1 cellular context compared by ENCODE assay signal in the genomic region with DNA sequence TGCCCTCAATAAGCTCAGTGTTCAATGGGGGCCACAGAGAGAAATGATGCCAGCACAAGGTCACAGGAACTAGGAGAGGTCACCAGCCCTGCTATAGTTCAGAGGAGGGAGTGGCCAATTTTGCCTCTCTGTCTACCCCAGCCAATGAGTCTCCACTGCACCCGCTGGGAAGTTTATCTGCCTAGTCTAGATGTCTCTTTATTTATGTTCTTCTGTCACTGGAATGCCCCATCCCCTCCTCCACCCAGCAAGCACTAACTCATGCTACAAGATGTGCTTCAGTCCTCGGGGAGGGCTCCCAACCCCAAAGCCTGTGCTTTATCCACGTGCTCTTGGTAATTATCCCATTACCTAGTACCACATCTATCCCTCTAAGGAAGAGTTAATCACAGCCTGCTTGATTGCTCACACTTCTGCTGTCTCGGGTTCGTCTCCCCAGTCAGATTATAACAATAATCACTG.
TF ChIP-seq lines count a peak whose summit lies in the region.

No MANE protein-coding gene starts in this region.

TF ChIP-seq in K562, 482 proteins besides CTCF, POLR2A, EP300 and RAD21 (continued from another document and continues in another):
- TF ChIP-seq ZNF431 (CRISPR knock-in tag; IDR thresholded peaks at IDR 0.05) (no peak), ZNF146 (CRISPR knock-in tag; IDR thresholded peaks at IDR 0.05; ENCODE audit: unreplicated experiment) (no peak), NFYB (IDR thresholded peaks at IDR 0.05; ENCODE audit: extremely low read depth, insufficient read length) (peak; percentile 97), RFX1 (IDR thresholded peaks at IDR 0.05) (no peak), ZNF347 (CRISPR knock-in tag; IDR thresholded peaks at IDR 0.05; ENCODE audit: low read depth) (no peak), MYC (IDR thresholded peaks at IDR 0.05; ENCODE audit: low read depth, low read length) (peak; percentile 89), MYC (CRISPR knock-in tag; IDR thresholded peaks at IDR 0.05; ENCODE audit: borderline replicate concordance, low read depth) (no peak), C11orf30 (IDR thresholded peaks at IDR 0.05; ENCODE audit: low read depth) (no peak), HNRNPUL1 (IDR thresholded peaks at IDR 0.05; ENCODE audit: low read length) (no peak), ZNF407 (IDR thresholded peaks at IDR 0.05; ENCODE audit: low read depth) (no peak), SRSF1 (IDR thresholded peaks at IDR 0.05; ENCODE audit: low read depth, low read length) (no peak), MCM7 (IDR thresholded peaks at IDR 0.05) (no peak), ZNF224 (CRISPR knock-in tag; IDR thresholded peaks at IDR 0.05) (no peak), RNF2 (IDR thresholded peaks at IDR 0.05) (peak; percentile 63), SAFB2 (IDR thresholded peaks at IDR 0.05; ENCODE audit: borderline replicate concordance, low read depth, low read length, severe bottlenecking) (no peak), GABPB2 (CRISPR knock-in tag; conservative IDR thresholded peaks at IDR 0.05) (no peak), SRSF3 (IDR thresholded peaks at IDR 0.05; ENCODE audit: insufficient read depth, low read length) (no peak), ZMIZ1 (IDR thresholded peaks at IDR 0.05; ENCODE audit: low read depth in 2 of 2, low read length in 2 of 2) (0 out of 4 replicates have a peak, but pooled peaks of 1 of the 2 experiments have one; percentile 43), ZFP36 (IDR thresholded peaks at IDR 0.05; ENCODE audit: low read depth, low read length, partially characterized antibody) (no peak), NCOA1 (IDR thresholded peaks at IDR 0.05; ENCODE audit: low read depth) (no peak; the same call in 1 of the 2 replicates), BHLHE40 (IDR thresholded peaks at IDR 0.05; ENCODE audit: low read length) (peak; percentile 86), CHD1 (IDR thresholded peaks at IDR 0.05; ENCODE audit: low read length) (no peak), ZNF184 (CRISPR knock-in tag; IDR thresholded peaks at IDR 0.05) (no peak), ZC3H8 (IDR thresholded peaks at IDR 0.05) (no peak), MCM2 (IDR thresholded peaks at IDR 0.05; ENCODE audit: low read depth) (no peak), SRF (CRISPR knock-in tag; IDR thresholded peaks at IDR 0.05) (no peak), IFI16 (CRISPR knock-in tag; IDR thresholded peaks at IDR 0.05) (no peak), SNIP1 (IDR thresholded peaks at IDR 0.05; ENCODE audit: low read depth) (no peak), MIER1 (IDR thresholded peaks at IDR 0.05; ENCODE audit: low read depth) (no peak), E2F8 (IDR thresholded peaks at IDR 0.05; ENCODE audit: low read depth, partially characterized antibody) (no peak), FOXJ3 (CRISPR knock-in tag; IDR thresholded peaks at IDR 0.05) (no peak), TEAD1 (CRISPR knock-in tag; IDR thresholded peaks at IDR 0.05) (peak; percentile 75 to 85; a peak in 3 of 4 replicates)
- TF ChIP-seq, protein P1, sequence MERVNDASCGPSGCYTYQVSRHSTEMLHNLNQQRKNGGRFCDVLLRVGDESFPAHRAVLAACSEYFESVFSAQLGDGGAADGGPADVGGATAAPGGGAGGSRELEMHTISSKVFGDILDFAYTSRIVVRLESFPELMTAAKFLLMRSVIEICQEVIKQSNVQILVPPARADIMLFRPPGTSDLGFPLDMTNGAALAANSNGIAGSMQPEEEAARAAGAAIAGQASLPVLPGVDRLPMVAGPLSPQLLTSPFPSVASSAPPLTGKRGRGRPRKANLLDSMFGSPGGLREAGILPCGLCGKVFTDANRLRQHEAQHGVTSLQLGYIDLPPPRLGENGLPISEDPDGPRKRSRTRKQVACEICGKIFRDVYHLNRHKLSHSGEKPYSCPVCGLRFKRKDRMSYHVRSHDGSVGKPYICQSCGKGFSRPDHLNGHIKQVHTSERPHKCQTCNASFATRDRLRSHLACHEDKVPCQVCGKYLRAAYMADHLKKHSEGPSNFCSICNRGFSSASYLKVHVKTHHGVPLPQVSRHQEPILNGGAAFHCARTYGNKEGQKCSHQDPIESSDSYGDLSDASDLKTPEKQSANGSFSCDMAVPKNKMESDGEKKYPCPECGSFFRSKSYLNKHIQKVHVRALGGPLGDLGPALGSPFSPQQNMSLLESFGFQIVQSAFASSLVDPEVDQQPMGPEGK (CRISPR knock-in tag; IDR thresholded peaks at IDR 0.05; ENCODE audit: borderline replicate concordance): no peak
- TF ChIP-seq, protein P2, sequence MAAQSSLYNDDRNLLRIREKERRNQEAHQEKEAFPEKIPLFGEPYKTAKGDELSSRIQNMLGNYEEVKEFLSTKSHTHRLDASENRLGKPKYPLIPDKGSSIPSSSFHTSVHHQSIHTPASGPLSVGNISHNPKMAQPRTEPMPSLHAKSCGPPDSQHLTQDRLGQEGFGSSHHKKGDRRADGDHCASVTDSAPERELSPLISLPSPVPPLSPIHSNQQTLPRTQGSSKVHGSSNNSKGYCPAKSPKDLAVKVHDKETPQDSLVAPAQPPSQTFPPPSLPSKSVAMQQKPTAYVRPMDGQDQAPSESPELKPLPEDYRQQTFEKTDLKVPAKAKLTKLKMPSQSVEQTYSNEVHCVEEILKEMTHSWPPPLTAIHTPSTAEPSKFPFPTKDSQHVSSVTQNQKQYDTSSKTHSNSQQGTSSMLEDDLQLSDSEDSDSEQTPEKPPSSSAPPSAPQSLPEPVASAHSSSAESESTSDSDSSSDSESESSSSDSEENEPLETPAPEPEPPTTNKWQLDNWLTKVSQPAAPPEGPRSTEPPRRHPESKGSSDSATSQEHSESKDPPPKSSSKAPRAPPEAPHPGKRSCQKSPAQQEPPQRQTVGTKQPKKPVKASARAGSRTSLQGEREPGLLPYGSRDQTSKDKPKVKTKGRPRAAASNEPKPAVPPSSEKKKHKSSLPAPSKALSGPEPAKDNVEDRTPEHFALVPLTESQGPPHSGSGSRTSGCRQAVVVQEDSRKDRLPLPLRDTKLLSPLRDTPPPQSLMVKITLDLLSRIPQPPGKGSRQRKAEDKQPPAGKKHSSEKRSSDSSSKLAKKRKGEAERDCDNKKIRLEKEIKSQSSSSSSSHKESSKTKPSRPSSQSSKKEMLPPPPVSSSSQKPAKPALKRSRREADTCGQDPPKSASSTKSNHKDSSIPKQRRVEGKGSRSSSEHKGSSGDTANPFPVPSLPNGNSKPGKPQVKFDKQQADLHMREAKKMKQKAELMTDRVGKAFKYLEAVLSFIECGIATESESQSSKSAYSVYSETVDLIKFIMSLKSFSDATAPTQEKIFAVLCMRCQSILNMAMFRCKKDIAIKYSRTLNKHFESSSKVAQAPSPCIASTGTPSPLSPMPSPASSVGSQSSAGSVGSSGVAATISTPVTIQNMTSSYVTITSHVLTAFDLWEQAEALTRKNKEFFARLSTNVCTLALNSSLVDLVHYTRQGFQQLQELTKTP (IDR thresholded peaks at IDR 0.05; ENCODE audit: low read depth in 1 of 2, partially characterized antibody in 2 of 2): no peak
- TF ChIP-seq, protein P3, sequence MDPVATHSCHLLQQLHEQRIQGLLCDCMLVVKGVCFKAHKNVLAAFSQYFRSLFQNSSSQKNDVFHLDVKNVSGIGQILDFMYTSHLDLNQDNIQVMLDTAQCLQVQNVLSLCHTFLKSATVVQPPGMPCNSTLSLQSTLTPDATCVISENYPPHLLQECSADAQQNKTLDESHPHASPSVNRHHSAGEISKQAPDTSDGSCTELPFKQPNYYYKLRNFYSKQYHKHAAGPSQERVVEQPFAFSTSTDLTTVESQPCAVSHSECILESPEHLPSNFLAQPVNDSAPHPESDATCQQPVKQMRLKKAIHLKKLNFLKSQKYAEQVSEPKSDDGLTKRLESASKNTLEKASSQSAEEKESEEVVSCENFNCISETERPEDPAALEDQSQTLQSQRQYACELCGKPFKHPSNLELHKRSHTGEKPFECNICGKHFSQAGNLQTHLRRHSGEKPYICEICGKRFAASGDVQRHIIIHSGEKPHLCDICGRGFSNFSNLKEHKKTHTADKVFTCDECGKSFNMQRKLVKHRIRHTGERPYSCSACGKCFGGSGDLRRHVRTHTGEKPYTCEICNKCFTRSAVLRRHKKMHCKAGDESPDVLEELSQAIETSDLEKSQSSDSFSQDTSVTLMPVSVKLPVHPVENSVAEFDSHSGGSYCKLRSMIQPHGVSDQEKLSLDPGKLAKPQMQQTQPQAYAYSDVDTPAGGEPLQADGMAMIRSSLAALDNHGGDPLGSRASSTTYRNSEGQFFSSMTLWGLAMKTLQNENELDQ (CRISPR knock-in tag; IDR thresholded peaks at IDR 0.05; ENCODE audit: borderline replicate concordance): no peak
